ENCODE assay signal across 31 cellular contexts in the genomic region with DNA sequence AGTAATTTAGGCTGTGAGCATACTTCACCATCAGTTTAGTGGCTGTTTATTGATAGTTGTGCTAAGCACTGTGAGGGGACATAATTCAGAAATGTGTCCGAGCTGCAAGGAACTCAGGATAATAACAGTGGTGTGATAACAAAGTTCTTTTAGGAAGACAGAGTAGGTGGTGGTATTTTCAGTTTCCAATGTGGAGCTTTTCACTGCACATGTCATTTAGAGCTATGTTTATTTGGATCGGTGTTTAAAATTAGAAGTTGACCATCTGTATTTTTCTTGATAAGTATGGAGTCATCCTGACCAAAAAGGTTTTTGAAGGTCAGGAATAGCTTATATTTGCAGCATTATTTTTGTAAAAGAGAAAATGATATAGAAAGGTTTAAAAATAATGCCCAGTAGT.
DNase-seq lines count a peak whose midpoint lies in the region; ATAC-seq, FAIRE-seq and TF ChIP-seq lines count a peak whose summit lies in the region.
"Had no signal": no experiment of that assay in that cellular context is flagged by ENCODE, and none has a peak within 500 bp of the region (broad histone marks: within the 10 kb centered on the region; RNA-seq: fewer than 3 reads in every experiment).

No MANE protein-coding gene starts in this region.

- H3K27ac ChIP-seq in K562 (ENCODE audit: extremely low read depth, low read depth, low read length), result no peak overlapping the region
- H3K27ac ChIP-seq: 22Rv1; A549; BLaER1; BLaER1 treated with 17β-estradiol and CSF1 and Interleukin-3, amounts not matched to agents 10 nM and 100 nM; C4-2B had no signal

- no peaks in the 10 kb centered on the region for H3K9me3 ChIP-seq in K562 (replicated peaks; ENCODE audit: control insufficient read depth, insufficient read depth, low read depth, low read length)
- H3K9me3 ChIP-seq: A549; BE2C; BLaER1; BLaER1 treated with 17β-estradiol and CSF1 and Interleukin-3, amounts not matched to agents 10 nM and 100 nM; Caco-2 had no signal

- no peaks in the 10 kb centered on the region for H3K79me2 ChIP-seq in K562 (ENCODE audit: control insufficient read depth, insufficient read depth, low read length)

- CTCF ChIA-PET in K562 (lab: Yijun Ruan, JAX; ENCODE audit: low intra/inter-chr PET ratio), result no interaction called here

- ATAC-seq in K562, result no peak
- ATAC-seq: A549; CD8-positive, alpha-beta T cell had no signal

- no peak for TF ChIP-seq CTCF in K562 (IDR thresholded peaks at IDR 0.05 in 2 of 3, conservative IDR thresholded peaks at IDR 0.05 in 1 of 3; ENCODE audit: insufficient read depth in 2 of 3, low read depth in 1 of 3, low read length in 3 of 3)

- H3K36me3 ChIP-seq in K562 (ENCODE audit: control insufficient read depth, insufficient read depth, low read length), result no peaks in the 10 kb centered on the region; the same call in 2 of the 3 replicates
- H3K36me3 ChIP-seq: BE2C; BLaER1; BLaER1 treated with 17β-estradiol and CSF1 and Interleukin-3, amounts not matched to agents 10 nM and 100 nM had no signal

- peak; percentile 85 for DNase-seq in NCI-H2227 treated with DMSO at 0.1 percent for 48 hours (lab: John Stamatoyannopoulos, UW)
- DNase-seq in NCI-H2227 (lab: John Stamatoyannopoulos, UW; ENCODE audit: unreplicated experiment), result no peak
- DNase-seq in K562 (ENCODE audit: extremely low read depth in 1 of 4, low spot score in 3 of 4), result no peak
- DNase-seq in activated CD4-positive, alpha-beta T cell treated with anti-CD3 and anti-CD28 coated beads, Interleukin-2, amount 50 U/mL, for 1 hour, result no peak
- DNase-seq: 8988T; ACHN; AML-193; BE2C; C1 segment of cervical spinal cord; Caco-2; Calu3; CD4-positive, alpha-beta memory T cell; CD4-positive, alpha-beta T cell; CD4-positive, CD25-positive, alpha-beta regulatory T cell; CD8-positive, alpha-beta memory T cell; CD8-positive, alpha-beta T cell; COR-L47; DMS 273 treated with DMSO at 0.1 percent for 48 hours; DMS153; DMS53; DMS79; DMS79 treated with DMSO at 0.1 percent for 48 hours; DND-41; EL had no signal

- H3K9ac ChIP-seq in K562 (ENCODE audit: insufficient read depth in 1 of 2, low read depth in 2 of 2, low read length in 2 of 2), result no peak overlapping the region
- H3K9ac ChIP-seq: BLaER1; BLaER1 treated with 17β-estradiol and CSF1 and Interleukin-3, amounts not matched to agents 10 nM and 100 nM had no signal

- in situ Hi-C loops in K562 (cut with MboI), result no loop called here

- TF ChIP-seq RAD21 in K562 (CRISPR knock-in tag; conservative IDR thresholded peaks at IDR 0.05 in 1 of 2, IDR thresholded peaks at IDR 0.05 in 1 of 2), result no peak

- no peak for TF ChIP-seq EP300 in K562 (IDR thresholded peaks at IDR 0.05; ENCODE audit: low read length)

- no peaks in the 10 kb centered on the region for H3K9me1 ChIP-seq in K562 (ENCODE audit: control insufficient read depth, insufficient read depth, low read length)

- 49% methylated on average over 2 of the region's 2 CpGs for WGBS in K562 (ENCODE audit: insufficient coverage, low coverage, missing lambda C conversion rate)

- H3K4me1 ChIP-seq in K562 (replicated peaks in 1 of 2; ENCODE audit: control insufficient read depth in 2 of 2, insufficient read depth in 2 of 2, low read length in 2 of 2), result peaks cover 0 to 3% of the 10 kb centered on the region in 2 experiments; a peak in 2 of 5 replicates
- H3K4me1 ChIP-seq: A549; BE2C; BLaER1; BLaER1 treated with 17β-estradiol and CSF1 and Interleukin-3, amounts not matched to agents 10 nM and 100 nM; Caco-2 had no signal

- no peaks in the 10 kb centered on the region for H4K20me1 ChIP-seq in K562 (replicated peaks; ENCODE audit: control insufficient read depth, insufficient read depth, low read length)
- H4K20me1 ChIP-seq: BLaER1; BLaER1 treated with 17β-estradiol and CSF1 and Interleukin-3, amounts not matched to agents 10 nM and 100 nM had no signal

- no peak overlapping the region for H3K4me2 ChIP-seq in K562 (ENCODE audit: insufficient read depth, low read length)
- H3K4me2 ChIP-seq: A549; BLaER1; BLaER1 treated with 17β-estradiol and CSF1 and Interleukin-3, amounts not matched to agents 10 nM and 100 nM had no signal

- TF ChIP-seq POLR2A in K562 (conservative IDR thresholded peaks at IDR 0.05), result no peak

- no TSS peak for BruUV-seq in K562 (replicated peaks; lab: Mats Ljungman, UMichigan)

- no peaks in the 10 kb centered on the region for H3K27me3 ChIP-seq in K562 (ENCODE audit: control insufficient read depth in 2 of 2, insufficient read depth in 2 of 2, low read length in 2 of 2)
- H3K27me3 ChIP-seq: BE2C; BLaER1; BLaER1 treated with 17β-estradiol and CSF1 and Interleukin-3, amounts not matched to agents 10 nM and 100 nM had no signal

- POLR2A ChIA-PET in K562 (lab: Yijun Ruan, JAX), result interaction anchor here (1.2 kb wide), 1 partner anchor 9 kb away, joined by 3 read pairs; no protein-coding TSS in a partner anchor

- intact Hi-C loops in K562 (cut with micrococcal nuclease), result no loop called here

- H2AFZ ChIP-seq in K562 (ENCODE audit: low read depth, low read length), result peak overlapping the region; percentile 65

- FAIRE-seq in K562 (lab: Jason Lieb, UNC), result no peak
- FAIRE-seq: A204.1, A549, D721Med had no signal

- H3K4me3 ChIP-seq in K562, result no peak overlapping the region
- H3K4me3 ChIP-seq: A549; BLaER1; BLaER1 treated with 17β-estradiol and CSF1 and Interleukin-3, amounts not matched to agents 10 nM and 100 nM had no signal

TF ChIP-seq in K562, 482 proteins besides CTCF, POLR2A, EP300 and RAD21 (continues in another document):
- TF ChIP-seq, protein P1, sequence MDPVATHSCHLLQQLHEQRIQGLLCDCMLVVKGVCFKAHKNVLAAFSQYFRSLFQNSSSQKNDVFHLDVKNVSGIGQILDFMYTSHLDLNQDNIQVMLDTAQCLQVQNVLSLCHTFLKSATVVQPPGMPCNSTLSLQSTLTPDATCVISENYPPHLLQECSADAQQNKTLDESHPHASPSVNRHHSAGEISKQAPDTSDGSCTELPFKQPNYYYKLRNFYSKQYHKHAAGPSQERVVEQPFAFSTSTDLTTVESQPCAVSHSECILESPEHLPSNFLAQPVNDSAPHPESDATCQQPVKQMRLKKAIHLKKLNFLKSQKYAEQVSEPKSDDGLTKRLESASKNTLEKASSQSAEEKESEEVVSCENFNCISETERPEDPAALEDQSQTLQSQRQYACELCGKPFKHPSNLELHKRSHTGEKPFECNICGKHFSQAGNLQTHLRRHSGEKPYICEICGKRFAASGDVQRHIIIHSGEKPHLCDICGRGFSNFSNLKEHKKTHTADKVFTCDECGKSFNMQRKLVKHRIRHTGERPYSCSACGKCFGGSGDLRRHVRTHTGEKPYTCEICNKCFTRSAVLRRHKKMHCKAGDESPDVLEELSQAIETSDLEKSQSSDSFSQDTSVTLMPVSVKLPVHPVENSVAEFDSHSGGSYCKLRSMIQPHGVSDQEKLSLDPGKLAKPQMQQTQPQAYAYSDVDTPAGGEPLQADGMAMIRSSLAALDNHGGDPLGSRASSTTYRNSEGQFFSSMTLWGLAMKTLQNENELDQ (CRISPR knock-in tag; IDR thresholded peaks at IDR 0.05; ENCODE audit: borderline replicate concordance), result no peak
- TF ChIP-seq BRF2 (IDR thresholded peaks at IDR 0.05; ENCODE audit: borderline replicate concordance, insufficient read depth, insufficient read length), result no peak
- no peak for TF ChIP-seq HOMEZ (CRISPR knock-in tag; IDR thresholded peaks at IDR 0.05)
- no peak for TF ChIP-seq EGR1 (conservative IDR thresholded peaks at IDR 0.05)
- no peak for TF ChIP-seq MTF1 (CRISPR knock-in tag; IDR thresholded peaks at IDR 0.05; ENCODE audit: borderline replicate concordance)
- no peak for TF ChIP-seq HCFC1 (IDR thresholded peaks at IDR 0.05; ENCODE audit: low read depth, low read length)
- TF ChIP-seq CEBPG (CRISPR knock-in tag; IDR thresholded peaks at IDR 0.05), result no peak
- no peak for TF ChIP-seq CEBPG (tag; conservative IDR thresholded peaks at IDR 0.05 in 1 of 2, IDR thresholded peaks at IDR 0.05 in 1 of 2)
- TF ChIP-seq SRSF1 (IDR thresholded peaks at IDR 0.05; ENCODE audit: low read depth, low read length), result no peak
- TF ChIP-seq NFXL1 (CRISPR knock-in tag; IDR thresholded peaks at IDR 0.05), result no peak
- no peak for TF ChIP-seq RFX1 (IDR thresholded peaks at IDR 0.05)
- TF ChIP-seq TAF9B (IDR thresholded peaks at IDR 0.05; ENCODE audit: partially characterized antibody), result no peak
- no peak for TF ChIP-seq POLR2H (tag; IDR thresholded peaks at IDR 0.05; ENCODE audit: low read depth)
- TF ChIP-seq CSDE1 (IDR thresholded peaks at IDR 0.05), result no peak
- no peak for TF ChIP-seq TFAP4 (CRISPR knock-in tag; IDR thresholded peaks at IDR 0.05; ENCODE audit: borderline replicate concordance)
